In the genomic region with DNA sequence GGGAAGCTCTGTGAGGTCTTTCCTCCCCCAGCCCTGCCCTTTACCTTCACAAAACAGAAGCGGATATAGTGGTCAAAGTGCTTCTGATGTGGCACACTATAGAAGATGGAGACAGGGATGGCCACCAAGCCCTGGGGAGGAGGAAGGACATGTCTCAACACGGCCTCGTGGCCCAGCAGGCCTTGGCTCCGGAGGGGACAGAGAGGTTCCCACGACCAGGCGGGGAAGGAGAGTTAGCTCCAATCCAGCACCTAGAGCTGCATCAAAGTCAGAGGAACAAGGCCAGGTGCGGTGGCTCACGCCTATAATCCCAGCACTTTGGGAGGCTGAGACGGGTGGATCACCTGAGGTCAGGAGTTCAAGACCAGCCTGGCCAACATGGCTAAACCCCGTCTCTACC, we compare ENCODE assay signal across 24 cellular contexts.
"Had no signal": no experiment of that assay in that cellular context is flagged by ENCODE, and none has a peak within 500 bp of the region (broad histone marks: within the 10 kb centered on the region; RNA-seq: fewer than 3 reads in every experiment).

No MANE protein-coding gene starts in this region.

- H3K27ac ChIP-seq: esophagus muscularis mucosa, foreskin keratinocyte, gastroesophageal sphincter, heart right ventricle, ovary, psoas muscle, sigmoid colon, stomach, thyroid gland, vagina had no signal

- H3K27me3 Mint-ChIP-seq: memory B cell had no signal

- H3K9me3 Mint-ChIP-seq: immature natural killer cell; memory B cell; natural killer cell; stimulated activated effector memory CD8-positive, alpha-beta T cell treated with anti-CD3 and anti-CD28 coated beads, Interleukin-12 subunit alpha, Interleukin-12 subunit beta, amount 100 ng/mL, for 72 hours had no signal

- ATAC-seq: foreskin keratinocyte; gastroesophageal sphincter; heart right ventricle; left ventricle myocardium superior; natural killer cell; psoas muscle; right cardiac atrium; stimulated activated effector memory CD8-positive, alpha-beta T cell treated with anti-CD3 and anti-CD28 coated beads, Interleukin-12 subunit alpha, Interleukin-12 subunit beta, amount 100 ng/mL, for 72 hours had no signal

- H3K36me3 Mint-ChIP-seq: natural killer cell had no signal

- H3K27ac Mint-ChIP-seq: immature natural killer cell; memory B cell; natural killer cell; stimulated activated effector memory CD8-positive, alpha-beta T cell treated with anti-CD3 and anti-CD28 coated beads, Interleukin-12 subunit alpha, Interleukin-12 subunit beta, amount 100 ng/mL, for 72 hours had no signal

- DNase-seq: dermis blood vessel endothelial cell; effector memory CD4-positive, alpha-beta T cell; foreskin keratinocyte; heart right ventricle; hippocampal formation; immature natural killer cell; islet precursor cell; left ventricle myocardium superior; natural killer cell; occipital lobe; ovary; right cardiac atrium; sigmoid colon; stimulated activated CD4-positive, alpha-beta T cell treated with anti-CD3 and anti-CD28 coated beads, Interleukin-2, amount 100 ng/mL, for 24 hours; stimulated activated CD4-positive, alpha-beta T cell treated with anti-CD3 and anti-CD28 coated beads, Interleukin-4, amount 100 ng/mL, for 24 hours; stimulated activated naive CD4-positive, alpha-beta T cell treated with Interleukin-2 at 50 U/mL for 16 hours; stomach; thyroid gland had no signal

- H3K4me3 Mint-ChIP-seq: immature natural killer cell; natural killer cell; stimulated activated effector memory CD8-positive, alpha-beta T cell treated with anti-CD3 and anti-CD28 coated beads, Interleukin-12 subunit alpha, Interleukin-12 subunit beta, amount 100 ng/mL, for 72 hours had no signal
